8 cellular contexts compared by ENCODE assay signal in genomic region chr5:180494510-180495181, GRCh38.
A peak's percentile ranks its signal among the peaks of the same experiment; 100 is the strongest.
DNase-seq lines count a peak whose midpoint lies in the region; ATAC-seq lines count a peak whose summit lies in the region.

No MANE protein-coding gene starts in this region.

- H3K36me3 ChIP-seq in ES-I3 (ENCODE audit: insufficient read depth, low read length) = peaks cover 4% of the 10 kb centered on the region; the same call in 1 of the 2 replicates
- no peaks in the 10 kb centered on the region for H3K36me3 ChIP-seq in mucosa of rectum (ENCODE audit: control insufficient read depth in 2 of 2, insufficient read depth in 2 of 2, low read length in 2 of 2)

- peaks cover 6% of the 10 kb centered on the region; the same call in 1 of the 2 replicates for H3K4me1 ChIP-seq in ES-I3 (ENCODE audit: insufficient read depth, low read length)
- peaks cover 10 to 16% of the 10 kb centered on the region in 2 donors for H3K4me1 ChIP-seq in mucosa of rectum (ENCODE audit: control insufficient read depth in 2 of 2, insufficient read depth in 2 of 2, low read length in 2 of 2)

- no peaks in the 10 kb centered on the region for H3K27me3 ChIP-seq in mucosa of rectum (ENCODE audit: control insufficient read depth in 2 of 2, insufficient read depth in 2 of 2, low read length in 2 of 2)

- peak; percentile 45 for ATAC-seq in GM21526 (IDR thresholded peaks at IDR 0.05; ENCODE audit: low FRiP score, unreplicated experiment)

- DNase-seq in HuH-7 (ENCODE audit: low spot score) = peak; percentile 40
- DNase-seq in activated CD8-positive, alpha-beta memory T cell treated with anti-CD3 and anti-CD28 coated beads for 48 hours (ENCODE audit: low read depth in 2 of 3, low spot score in 2 of 3) = peak in 2 of 3 experiments; percentile 17 to 22
- DNase-seq in epithelial cell of prostate (ENCODE audit: low read depth, low spot score) = no peak
- peak; percentile 11 to 46 for DNase-seq in stimulated activated CD8-positive, alpha-beta memory T cell treated with anti-CD3 and anti-CD28 coated beads, Interleukin-7, amount 100 ng/mL, for 4 hours (ENCODE audit: low read depth in 2 of 2)
- no peak for DNase-seq in DMS153 treated with DMSO at 0.1 percent for 48 hours (lab: John Stamatoyannopoulos, UW; ENCODE audit: unreplicated experiment)

- H3K4me3 ChIP-seq in mucosa of rectum (ENCODE audit: low read length in 2 of 2) = peak overlapping the region; percentile 79 to 85

- H3K27ac ChIP-seq in epithelial cell of prostate (peak overlapping the region; percentile 75), mucosa of rectum (ENCODE audit: low read depth in 2 of 2, low read length in 2 of 2) (peak overlapping the region; percentile 82 to 91)

- peak overlapping the region; percentile 92 for H3K9ac ChIP-seq in ES-I3 (ENCODE audit: low read depth, low read length)
- peak overlapping the region; percentile 73 to 86 for H3K9ac ChIP-seq in mucosa of rectum (ENCODE audit: low read depth in 1 of 2, low read length in 2 of 2)

- H3K9me3 ChIP-seq in ES-I3 (ENCODE audit: control insufficient read depth, insufficient read depth, low read length) (no peaks in the 10 kb centered on the region), mucosa of rectum (ENCODE audit: control insufficient read depth in 2 of 2, low read length in 2 of 2) (no peaks in the 10 kb centered on the region)

Comparison
In these comparisons a context has a peak if more than half of its experiments do, and no peak if none do; other contexts are left out.
1. DNase-seq: peak in HuH-7 (single experiment), activated CD8-positive, alpha-beta memory T cell treated with anti-CD3 and anti-CD28 coated beads for 48 hours (2 of 3) and stimulated activated CD8-positive, alpha-beta memory T cell treated with anti-CD3 and anti-CD28 coated beads, Interleukin-7, amount 100 ng/mL, for 4 hours (2 of 2); none in epithelial cell of prostate (single experiment) and DMS153 treated with DMSO at 0.1 percent for 48 hours (single experiment).